In the genomic region with DNA sequence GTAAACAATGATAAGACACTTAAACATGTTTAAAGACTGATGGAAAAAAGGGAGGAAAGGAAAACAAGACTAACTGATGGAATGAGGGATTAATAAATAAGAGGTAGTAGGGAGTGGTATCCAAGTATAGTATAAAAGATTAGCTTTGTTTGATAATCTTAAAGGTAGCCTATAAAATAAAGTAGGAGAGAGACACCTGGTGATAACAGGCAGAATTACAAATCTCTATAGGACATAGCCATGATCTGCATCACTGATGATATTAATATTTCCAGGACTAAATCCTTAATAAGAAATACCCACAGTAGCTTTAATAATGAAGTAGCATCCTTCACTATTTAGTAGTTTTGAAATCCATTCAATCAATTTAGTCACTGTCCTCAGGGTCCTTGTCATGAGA, we compare ENCODE assay signal across 9 cellular contexts. TPM values are rescaled to one million over a fixed set of nuclear protein-coding genes. Genes with fewer than 3 reads are reported as not detected.
DNase-seq lines count a peak whose midpoint lies in the region; ATAC-seq, FAIRE-seq and TF ChIP-seq lines count a peak whose summit lies in the region.
"Had no signal": no experiment of that assay in that cellular context is flagged by ENCODE, and none has a peak within 500 bp of the region (broad histone marks: within the 10 kb centered on the region; RNA-seq: fewer than 3 reads in every experiment).

No MANE protein-coding gene starts in this region.

- no peak for FAIRE-seq in bronchial epithelial cell (lab: Jason Lieb, UNC)

- peak; percentile 66 for ATAC-seq in lung (ENCODE audit: insufficient read depth, low FRiP score)

- no peaks in the 10 kb centered on the region for H3K9me3 ChIP-seq in lung (ENCODE audit: control insufficient read depth in 2 of 2, insufficient read depth in 1 of 2, low read length in 1 of 2)
- H3K9me3 ChIP-seq: BLaER1 treated with 17β-estradiol and CSF1 and Interleukin-3, amounts not matched to agents 10 nM and 100 nM had no signal

- H3K27me3 ChIP-seq in bronchial epithelial cell (ENCODE audit: control insufficient read depth, insufficient read depth, low read length): no peaks in the 10 kb centered on the region
- H3K27me3 ChIP-seq in lung (ENCODE audit: control insufficient read depth, insufficient read depth): no peaks in the 10 kb centered on the region
- H3K27me3 ChIP-seq: BLaER1 treated with 17β-estradiol and CSF1 and Interleukin-3, amounts not matched to agents 10 nM and 100 nM had no signal

- DNase-seq in NCI-H1417 (lab: John Stamatoyannopoulos, UW): peak in 2 of 3 experiments; percentile 28 to 56
- no peak for DNase-seq in NCI-H1417 treated with DMSO at 0.1 percent for 48 hours (lab: John Stamatoyannopoulos, UW)
- peak; percentile 61 for DNase-seq in NCI-H1694 (lab: John Stamatoyannopoulos, UW)
- DNase-seq in bronchial epithelial cell (ENCODE audit: low read depth): peak; percentile 44
- DNase-seq in lung (ENCODE audit: low spot score): no peak
- no peak for DNase-seq in hypothalamus (lab: John Stamatoyannopoulos, UW)
- no peak for DNase-seq in activated effector memory CD4-positive, alpha-beta T cell treated with Interleukin-2 at 50 U/mL for 16 hours
- DNase-seq in epidermal melanocyte (ENCODE audit: insufficient read length, low spot score): no peak

- peak; percentile 17 for TF ChIP-seq CTCF in bronchial epithelial cell (IDR thresholded peaks at IDR 0.05; ENCODE audit: insufficient read depth, low read length, severe bottlenecking)
- peak; percentile 27 for TF ChIP-seq CTCF in lung (IDR thresholded peaks at IDR 0.05; ENCODE audit: control extremely low read depth, extremely low read depth)

- H3K4me1 ChIP-seq in lung (ENCODE audit: control insufficient read depth in 2 of 2, insufficient read depth in 2 of 2, low read length in 2 of 2): no peaks in the 10 kb centered on the region

- no peak overlapping the region for H3K4me3 ChIP-seq in bronchial epithelial cell (ENCODE audit: low read depth, low read length)
- no peak overlapping the region for H3K4me3 ChIP-seq in lung
- H3K4me3 ChIP-seq: BLaER1 treated with 17β-estradiol and CSF1 and Interleukin-3, amounts not matched to agents 10 nM and 100 nM had no signal

- no peak overlapping the region for H3K27ac ChIP-seq in lung (ENCODE audit: low read depth in 1 of 2, low read length in 1 of 2)
- H3K27ac ChIP-seq: BLaER1 treated with 17β-estradiol and CSF1 and Interleukin-3, amounts not matched to agents 10 nM and 100 nM had no signal

- H3K36me3 ChIP-seq in bronchial epithelial cell (ENCODE audit: control insufficient read depth, insufficient read depth, low read length) (no peaks in the 10 kb centered on the region), lung (ENCODE audit: control insufficient read depth in 2 of 2, insufficient read depth in 2 of 2, low read length in 2 of 2) (no peaks in the 10 kb centered on the region)

RNA-seq across cellular contexts. Expression of gene DLGAP5, which starts 30.4 kb away (rescaled TPM):
- total RNA-seq in bronchial epithelial cell (0.26 and 0.38 TPM in 2 replicates), lung (1 to 10 TPM in 1 of 2 donors, under 1 TPM in 1; 0.34 to 5.0 TPM)
- polyA plus RNA-seq in lung: under 1 TPM; 0.37 to 0.89 TPM

RNA-seq across cellular contexts. Expression of gene LGALS3, which starts 31.9 kb away (rescaled TPM):
- 198 and 253 TPM in 2 replicates for total RNA-seq in bronchial epithelial cell
- 100 to 1,000 TPM; 166 to 373 TPM for total RNA-seq in lung
- polyA plus RNA-seq in lung: 100 to 1,000 TPM; 512 to 875 TPM

Comparison
In these comparisons a context has a peak if more than half of its experiments do, and no peak if none do; other contexts are left out.
1. DNase-seq: peak in NCI-H1417 (2 of 3), NCI-H1694 (single experiment) and bronchial epithelial cell (single experiment); none in NCI-H1417 treated with DMSO at 0.1 percent for 48 hours (single experiment), lung (single experiment), hypothalamus (0 of 51), activated effector memory CD4-positive, alpha-beta T cell treated with Interleukin-2 at 50 U/mL for 16 hours (single experiment) and epidermal melanocyte (single experiment).